In genomic region chr18:59902993-59903610, GRCh38 we compare ENCODE assay signal across 13 cellular contexts. TPM values are rescaled to one million over a fixed set of nuclear protein-coding genes. Genes with fewer than 3 reads are reported as not detected.
DNase-seq lines count a peak whose midpoint lies in the region; ATAC-seq and TF ChIP-seq lines count a peak whose summit lies in the region.
"Had no signal": no experiment of that assay in that cellular context is flagged by ENCODE, and none has a peak within 500 bp of the region (broad histone marks: within the 10 kb centered on the region; RNA-seq: fewer than 3 reads in every experiment).

No MANE protein-coding gene starts in this region.

- peak overlapping the region; percentile 98 for H3K27ac Mint-ChIP-seq in T-helper 2 cell treated with Interferon-gamma antibody and Interleukin-4, amounts not matched to agents 5 μg/mL and 100 μg/mL, for 36 hours
- H3K27ac Mint-ChIP-seq in activated naive CD4-positive, alpha-beta T cell treated with anti-CD3 and anti-CD28 coated beads, Interleukin-2, amount 50 U/mL, for 72 hours = peak overlapping the region; percentile 97 to 100
- peak overlapping the region in 6 of 10 donors; percentile 15 to 82 (median 52) for H3K27ac Mint-ChIP-seq in naive thymus-derived CD8-positive, alpha-beta T cell

- peak overlapping the region; percentile 87 for H3K4me3 ChIP-seq in HFF-Myc (replicated peaks; ENCODE audit: low read depth, low read length)

- no peaks in the 10 kb centered on the region for H3K27me3 Mint-ChIP-seq in T-helper 2 cell treated with Interferon-gamma antibody and Interleukin-4, amounts not matched to agents 5 μg/mL and 100 μg/mL, for 36 hours (ENCODE audit: low read depth)
- H3K27me3 Mint-ChIP-seq in naive thymus-derived CD8-positive, alpha-beta T cell = no peaks in the 10 kb centered on the region

- POLR2A ChIA-PET in naive thymus-derived CD8-positive, alpha-beta T cell (lab: Charles Lee) = no interaction called here

- TF ChIP-seq CTCF in HFF-Myc (IDR thresholded peaks at IDR 0.05; ENCODE audit: low read depth, low read length, missing control alignments) = no peak

- H3K4me1 Mint-ChIP-seq in T-helper 2 cell treated with Interferon-gamma antibody and Interleukin-4, amounts not matched to agents 5 μg/mL and 100 μg/mL, for 36 hours (ENCODE audit: low read depth) = peaks cover 63% of the 10 kb centered on the region
- peaks cover 15 to 74% (median 63%) of the 10 kb centered on the region in 4 donors for H3K4me1 Mint-ChIP-seq in naive thymus-derived CD8-positive, alpha-beta T cell

- H3K4me3 Mint-ChIP-seq in T-helper 2 cell treated with Interferon-gamma antibody and Interleukin-4, amounts not matched to agents 5 μg/mL and 100 μg/mL, for 36 hours = peak overlapping the region; percentile 98
- peak overlapping the region in 2 of 10 donors; percentile 23 to 98 for H3K4me3 Mint-ChIP-seq in naive thymus-derived CD8-positive, alpha-beta T cell

- no peak for DNase-seq in T-helper 2 cell treated with Interferon-gamma antibody and Interleukin-4, amounts not matched to agents 5 μg/mL and 100 μg/mL, for 36 hours (ENCODE audit: low spot score)
- DNase-seq in T-helper 2 cell = no peak
- DNase-seq in HFF-Myc (ENCODE audit: extremely low read depth, low read depth) = no peak
- no peak for DNase-seq in activated naive CD4-positive, alpha-beta T cell treated with anti-CD3 and anti-CD28 coated beads, Interleukin-2, amount 50 U/mL, for 72 hours (ENCODE audit: low spot score in 2 of 2)
- DNase-seq in naive thymus-derived CD8-positive, alpha-beta T cell = no peak
- no peak for DNase-seq in cerebellar cortex (ENCODE audit: low spot score)
- DNase-seq: ACHN, caudate nucleus, NCI-H1694 treated with DMSO at 0.1 percent for 48 hours, right cardiac atrium had no signal

- H3K9me3 Mint-ChIP-seq in T-helper 2 cell treated with Interferon-gamma antibody and Interleukin-4, amounts not matched to agents 5 μg/mL and 100 μg/mL, for 36 hours = no peaks in the 10 kb centered on the region
- no peaks in the 10 kb centered on the region for H3K9me3 Mint-ChIP-seq in activated naive CD4-positive, alpha-beta T cell treated with anti-CD3 and anti-CD28 coated beads, Interleukin-2, amount 50 U/mL, for 72 hours
- no peaks in the 10 kb centered on the region for H3K9me3 Mint-ChIP-seq in naive thymus-derived CD8-positive, alpha-beta T cell

- H3K36me3 Mint-ChIP-seq in T-helper 2 cell treated with Interferon-gamma antibody and Interleukin-4, amounts not matched to agents 5 μg/mL and 100 μg/mL, for 36 hours (ENCODE audit: low read depth) = peaks cover 38% of the 10 kb centered on the region
- H3K36me3 Mint-ChIP-seq in activated naive CD4-positive, alpha-beta T cell treated with anti-CD3 and anti-CD28 coated beads, Interleukin-2, amount 50 U/mL, for 72 hours = peaks cover 45% of the 10 kb centered on the region in 2 donors
- H3K36me3 Mint-ChIP-seq in naive thymus-derived CD8-positive, alpha-beta T cell = peaks cover 0 to 12% (median 3%) of the 10 kb centered on the region in 3 donors

- ATAC-seq in activated naive CD4-positive, alpha-beta T cell treated with anti-CD3 and anti-CD28 coated beads, Interleukin-2, amount 50 U/mL, for 72 hours = no peak
- ATAC-seq in naive thymus-derived CD8-positive, alpha-beta T cell = no peak
- no peak for ATAC-seq in GM19455 (IDR thresholded peaks at IDR 0.05; ENCODE audit: unreplicated experiment)
- ATAC-seq in HG03196 (IDR thresholded peaks at IDR 0.05; ENCODE audit: unreplicated experiment) = no peak
- ATAC-seq: esophagus mucosa, right cardiac atrium had no signal

RNA-seq across cellular contexts. Expression of gene PMAIP1, which starts 3.3 kb away (rescaled TPM):
- total RNA-seq in activated naive CD4-positive, alpha-beta T cell treated with anti-CD3 and anti-CD28 coated beads, Interleukin-2, amount 50 U/mL, for 72 hours = 100 to 1,000 TPM in 1 of 2 donors, 10 to 100 TPM in 1; 52.6 to 105 TPM
- 10 to 100 TPM; 20.1 to 20.3 TPM for total RNA-seq in naive thymus-derived CD8-positive, alpha-beta T cell
- 10 to 100 TPM in 1 of 3 donors, 1 to 10 TPM in 2; 2.6 to 16.0 (median 3.0) TPM for polyA plus RNA-seq in naive thymus-derived CD8-positive, alpha-beta T cell
